Comparison of ENCODE assay signal across 15 cellular contexts in the genomic region with DNA sequence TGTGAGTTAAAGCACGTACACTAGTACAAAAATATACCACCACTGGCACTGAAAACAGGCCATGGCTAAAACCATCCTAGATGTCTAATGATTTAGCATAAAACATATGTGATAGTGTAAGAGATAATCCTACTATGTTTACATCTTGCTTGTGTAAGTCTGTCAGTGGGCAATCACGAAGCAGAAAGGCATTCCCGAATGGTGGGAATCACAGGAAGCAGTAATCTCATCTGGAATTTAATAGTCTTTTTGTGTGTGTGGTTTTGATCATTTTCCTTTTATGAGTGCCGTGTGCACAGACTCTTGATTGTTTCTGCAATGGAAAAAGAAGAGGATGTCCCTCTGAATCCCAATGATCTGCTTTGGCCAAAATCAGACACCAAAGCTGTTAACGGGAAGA.
"Had no signal": no experiment of that assay in that cellular context is flagged by ENCODE, and none has a peak within 500 bp of the region (broad histone marks: within the 10 kb centered on the region; RNA-seq: fewer than 3 reads in every experiment).

No MANE protein-coding gene starts in this region.

- H3K27ac Mint-ChIP-seq: activated CD4-positive, alpha-beta memory T cell treated with anti-CD3 and anti-CD28 coated beads, Interleukin-2, amount 10 ng/mL, durations not matched to agents 7 days and 5 days; activated CD4-positive, alpha-beta T cell treated with anti-CD3 and anti-CD28 coated beads for 36 hours; immature natural killer cell; nephron progenitor cell had no signal

- H3K27ac ChIP-seq: dorsolateral prefrontal cortex, transverse colon, vagina, WERI-Rb-1 had no signal

- H3K4me3 ChIP-seq: dorsolateral prefrontal cortex, transverse colon, vagina had no signal

- H3K9me3 Mint-ChIP-seq: activated CD4-positive, alpha-beta memory T cell treated with anti-CD3 and anti-CD28 coated beads, Interleukin-2, amount 10 ng/mL, durations not matched to agents 7 days and 5 days; activated T-cell treated with anti-CD3 and anti-CD28 coated beads, Interleukin-2, amount 50 U/mL, for 4 hours; nephron progenitor cell had no signal

- H3K4me3 Mint-ChIP-seq: activated CD4-positive, alpha-beta memory T cell treated with anti-CD3 and anti-CD28 coated beads, Interleukin-2, amount 10 ng/mL, durations not matched to agents 7 days and 5 days; activated CD4-positive, alpha-beta T cell treated with anti-CD3 and anti-CD28 coated beads for 36 hours; activated T-cell treated with anti-CD3 and anti-CD28 coated beads, Interleukin-2, amount 50 U/mL, for 4 hours; immature natural killer cell; nephron progenitor cell had no signal

- H3K27me3 ChIP-seq: transverse colon, vagina had no signal

- H3K4me1 Mint-ChIP-seq: activated CD4-positive, alpha-beta memory T cell treated with anti-CD3 and anti-CD28 coated beads, Interleukin-2, amount 10 ng/mL, durations not matched to agents 7 days and 5 days; immature natural killer cell had no signal

- H3K27me3 Mint-ChIP-seq: activated CD4-positive, alpha-beta T cell treated with anti-CD3 and anti-CD28 coated beads for 36 hours had no signal

- ATAC-seq: activated CD4-positive, alpha-beta T cell treated with anti-CD3 and anti-CD28 coated beads for 36 hours; activated T-cell treated with anti-CD3 and anti-CD28 coated beads, Interleukin-2, amount 50 U/mL, for 4 hours had no signal

- H3K36me3 Mint-ChIP-seq: immature natural killer cell had no signal

- H3K9me3 ChIP-seq: transverse colon, vagina had no signal

- DNase-seq: activated CD4-positive, alpha-beta memory T cell treated with anti-CD3 and anti-CD28 coated beads, Interleukin-2, amount 10 ng/mL, durations not matched to agents 7 days and 5 days; activated CD4-positive, alpha-beta T cell treated with anti-CD3 and anti-CD28 coated beads for 36 hours; activated effector memory CD4-positive, alpha-beta T cell treated with Interleukin-2 at 50 U/mL for 16 hours; activated naive CD4-positive, alpha-beta T cell treated with anti-CD3 and anti-CD28 coated beads, Interleukin-2, amount 50 U/mL, for 16 hours; activated T-cell treated with anti-CD3 and anti-CD28 coated beads, Interleukin-2, amount 50 U/mL, for 4 hours; dorsolateral prefrontal cortex; erythroblast; immature natural killer cell; nephron progenitor cell; occipital lobe; stimulated activated CD4-positive, alpha-beta T cell treated with anti-CD3 and anti-CD28 coated beads, Interleukin-4, amount 100 ng/mL, for 1 hour; stimulated activated naive CD4-positive, alpha-beta T cell treated with Interleukin-2 at 50 U/mL for 16 hours; transverse colon; WERI-Rb-1 had no signal

- H3K36me3 ChIP-seq: transverse colon, vagina, WERI-Rb-1 had no signal
